ENCODE assay signal across 20 cellular contexts in genomic region chr4:106698621-106699195, GRCh38.
DNase-seq lines count a peak whose midpoint lies in the region; ATAC-seq and TF ChIP-seq lines count a peak whose summit lies in the region.
"Had no signal": no experiment of that assay in that cellular context is flagged by ENCODE, and none has a peak within 500 bp of the region (broad histone marks: within the 10 kb centered on the region; RNA-seq: fewer than 3 reads in every experiment).

No MANE protein-coding gene starts in this region.

- no peak overlapping the region for H3K9ac ChIP-seq in SK-N-SH
- H3K9ac ChIP-seq: BLaER1 had no signal

- no peaks in the 10 kb centered on the region for H3K36me3 ChIP-seq in SK-N-SH (replicated peaks in 1 of 2; ENCODE audit: control insufficient read depth in 1 of 2, insufficient read depth in 2 of 2, low read length in 1 of 2)
- H3K36me3 ChIP-seq: BE2C, BLaER1 had no signal

- CTCF ChIA-PET in SK-N-SH (lab: Yijun Ruan, JAX), result no interaction called here

- TF ChIP-seq RAD21 in SK-N-SH (IDR thresholded peaks at IDR 0.05; ENCODE audit: low read length), result no peak

- H3F3A ChIP-seq in SK-N-SH (replicated peaks; ENCODE audit: insufficient read depth), result no peaks in the 10 kb centered on the region

- H3K79me2 ChIP-seq in SK-N-SH (ENCODE audit: insufficient read depth), result no peaks in the 10 kb centered on the region

- H3K4me2 ChIP-seq in SK-N-SH, result no peak overlapping the region
- H3K4me2 ChIP-seq: BLaER1 had no signal

- H3K9me3 ChIP-seq in SK-N-SH, result no peaks in the 10 kb centered on the region
- H3K9me3 ChIP-seq: BE2C, BLaER1 had no signal

- no peaks in the 10 kb centered on the region for H3K9me2 ChIP-seq in SK-N-SH

- no peaks in the 10 kb centered on the region for H4K20me1 ChIP-seq in SK-N-SH (ENCODE audit: insufficient read depth)
- H4K20me1 ChIP-seq: BLaER1 had no signal

- 25% methylated on average over 1 of the region's 1 CpG for WGBS in SK-N-SH (ENCODE audit: low lambda C conversion rate)

- no peak overlapping the region for H3K4me3 ChIP-seq in SK-N-SH (ENCODE audit: low read depth in 2 of 2, low read length in 1 of 2)
- H3K4me3 ChIP-seq: BLaER1 had no signal

- ATAC-seq in SK-N-SH treated with all-trans-retinoic acid at 6 μM for 48 hours, result no peak
- ATAC-seq in GM19328 (IDR thresholded peaks at IDR 0.05; ENCODE audit: unreplicated experiment), result no peak

- DNase-seq in SK-N-SH (no peak), SK-N-DZ (ENCODE audit: low spot score) (peak; percentile 75), SHP77 (lab: John Stamatoyannopoulos, UW) (no peak)
- DNase-seq: 8988T; ACHN; BE2C; C1 segment of cervical spinal cord; CD4-positive, alpha-beta memory T cell; CD4-positive, CD25-positive, alpha-beta regulatory T cell; CD8-positive, alpha-beta memory T cell; COR-L47; DMS 273 treated with DMSO at 0.1 percent for 48 hours; DMS153; DMS53; DMS79; DND-41; GF-D8 had no signal

- H3K27me3 ChIP-seq in SK-N-SH (ENCODE audit: insufficient read depth), result no peaks in the 10 kb centered on the region
- H3K27me3 ChIP-seq: BE2C, BLaER1 had no signal

- no peaks in the 10 kb centered on the region for H3K4me1 ChIP-seq in SK-N-SH (ENCODE audit: control insufficient read depth in 1 of 2, insufficient read depth in 2 of 2, low read depth in 1 of 2, low read length in 1 of 2)
- H3K4me1 ChIP-seq: BE2C had no signal

- no peak overlapping the region for H3K27ac ChIP-seq in SK-N-SH (ENCODE audit: low read depth in 2 of 2, low read length in 1 of 2)
- H3K27ac ChIP-seq: BLaER1 had no signal

- POLR2A ChIA-PET in SK-N-SH (lab: Yijun Ruan, JAX), result no interaction called here

- no peak; a peak in 2 of 4 replicates for TF ChIP-seq EP300 in SK-N-SH (IDR thresholded peaks at IDR 0.05; ENCODE audit: borderline replicate concordance in 1 of 2, low read depth in 1 of 2, low read length in 1 of 2)

- no peak overlapping the region for H2AFZ ChIP-seq in SK-N-SH (ENCODE audit: low read depth)

- TF ChIP-seq CTCF in SK-N-SH (IDR thresholded peaks at IDR 0.05), result no peak

TF ChIP-seq in SK-N-SH, 30 proteins besides CTCF, POLR2A, EP300 and RAD21:
- TF ChIP-seq TCF12 (IDR thresholded peaks at IDR 0.05) (peak; percentile 69), EZH2phosphoT487 (IDR thresholded peaks at IDR 0.05; ENCODE audit: borderline replicate concordance, low read depth) (no peak), PBX3 (IDR thresholded peaks at IDR 0.05) (peak; percentile 48), FOXM1 (IDR thresholded peaks at IDR 0.05; ENCODE audit: low read depth) (no peak), ELF1 (IDR thresholded peaks at IDR 0.05) (no peak), FOXJ3 (CRISPR knock-in tag; IDR thresholded peaks at IDR 0.05) (no peak), NFIC (IDR thresholded peaks at IDR 0.05; ENCODE audit: borderline replicate concordance) (peak; percentile 37; the same call in 1 of the 2 replicates), JUND (IDR thresholded peaks at IDR 0.05) (0 out of 2 replicates have a peak, but pooled peaks have one; percentile 31), USF2 (IDR thresholded peaks at IDR 0.05; ENCODE audit: borderline replicate concordance, low read depth, low read length) (no peak)

TF ChIP-seq in SK-N-SH treated with all-trans-retinoic acid at 6 μM for 48 hours, 23 proteins besides CTCF, POLR2A, EP300 and RAD21 (continues in another document):
- TF ChIP-seq ESRRG (CRISPR knock-in tag; IDR thresholded peaks at IDR 0.05), result no peak
- no peak for TF ChIP-seq ZNF565 (CRISPR knock-in tag; conservative IDR thresholded peaks at IDR 0.05; ENCODE audit: low read depth)
- TF ChIP-seq CREB5 (CRISPR knock-in tag; IDR thresholded peaks at IDR 0.05; ENCODE audit: low read depth), result no peak
- TF ChIP-seq GLIS3 (CRISPR knock-in tag; IDR thresholded peaks at IDR 0.05), result no peak
- no peak for TF ChIP-seq PPARA (CRISPR knock-in tag; IDR thresholded peaks at IDR 0.05; ENCODE audit: borderline replicate concordance)
- TF ChIP-seq PATZ1 (CRISPR knock-in tag; IDR thresholded peaks at IDR 0.05; ENCODE audit: borderline replicate concordance), result no peak
- TF ChIP-seq CSDC2 (CRISPR knock-in tag; IDR thresholded peaks at IDR 0.05), result no peak
- no peak for TF ChIP-seq RARB (CRISPR knock-in tag; IDR thresholded peaks at IDR 0.05)
- no peak for TF ChIP-seq ZNF8 (CRISPR knock-in tag; IDR thresholded peaks at IDR 0.05)
- TF ChIP-seq POU6F1 (CRISPR knock-in tag; IDR thresholded peaks at IDR 0.05; ENCODE audit: borderline replicate concordance, low read depth), result no peak
- TF ChIP-seq BACH2 (CRISPR knock-in tag; IDR thresholded peaks at IDR 0.05; ENCODE audit: borderline replicate concordance), result no peak
- no peak for TF ChIP-seq OSR1 (CRISPR knock-in tag; IDR thresholded peaks at IDR 0.05)
- no peak for TF ChIP-seq SNAI2 (CRISPR knock-in tag; IDR thresholded peaks at IDR 0.05)
- TF ChIP-seq TSHZ2 (CRISPR knock-in tag; IDR thresholded peaks at IDR 0.05), result no peak
- TF ChIP-seq ZFP3 (CRISPR knock-in tag; IDR thresholded peaks at IDR 0.05), result no peak
